Comparison of ENCODE assay signal across 14 cellular contexts in genomic region chr14:35213869-35214387, GRCh38.
DNase-seq lines count a peak whose midpoint lies in the region; ATAC-seq and TF ChIP-seq lines count a peak whose summit lies in the region.
"Had no signal": no experiment of that assay in that cellular context is flagged by ENCODE, and none has a peak within 500 bp of the region (broad histone marks: within the 10 kb centered on the region; RNA-seq: fewer than 3 reads in every experiment).

No MANE protein-coding gene starts in this region.

- H3K27ac Mint-ChIP-seq in memory B cell, result peak overlapping the region; percentile 60
- H3K27ac Mint-ChIP-seq: neural progenitor cell had no signal

- H3K4me2 ChIP-seq in mammary epithelial cell (ENCODE audit: insufficient read depth, low read depth, low read length), result peak overlapping the region; percentile 34
- H3K4me2 ChIP-seq: neural progenitor cell had no signal

- H3K4me3 Mint-ChIP-seq in memory B cell, result no peak overlapping the region
- H3K4me3 Mint-ChIP-seq: central memory CD8-positive, alpha-beta T cell; neural progenitor cell had no signal

- H3K4me3 ChIP-seq in mammary epithelial cell (replicated peaks in 1 of 3; ENCODE audit: insufficient read depth in 1 of 3, low read depth in 2 of 3, low read length in 3 of 3), result peak overlapping the region in 1 of 3 experiments; percentile 6
- H3K4me3 ChIP-seq: neural progenitor cell had no signal

- no peaks in the 10 kb centered on the region for H3K4me1 Mint-ChIP-seq in memory B cell

- CTCF ChIA-PET in mammary epithelial cell (lab: Charles Lee; ENCODE audit: low non-redundant PET), result interaction anchor here (0.6 to 1.1 kb wide), 3 partner anchors 70 to 233 kb away, joined by 3 to 7 read pairs (median 5); partner anchors contain the start of gene PSMA6

- TF ChIP-seq CTCF in mammary epithelial cell (conservative IDR thresholded peaks at IDR 0.05 in 1 of 2, IDR thresholded peaks at IDR 0.05 in 1 of 2; ENCODE audit: extremely low read depth in 1 of 2, insufficient read depth in 1 of 2, low read depth in 1 of 2, low read length in 2 of 2), result no peak

- intact Hi-C loops in mammary epithelial cell (cut with micrococcal nuclease), result loop anchor here (1.0 to 10.0 kb wide), 4 partner anchors 54 to 193 kb away; partner anchors contain the start of genes FAM177A1 and PRORP

- H3K79me2 ChIP-seq in mammary epithelial cell (ENCODE audit: insufficient read depth, low read length), result no peaks in the 10 kb centered on the region

- H3K27ac ChIP-seq in mammary epithelial cell (ENCODE audit: insufficient read depth, low read depth, low read length), result peak overlapping the region; percentile 70
- H3K27ac ChIP-seq: neural progenitor cell had no signal

- H3K36me3 Mint-ChIP-seq in memory B cell, result peaks cover 2% of the 10 kb centered on the region
- H3K36me3 Mint-ChIP-seq: neural progenitor cell had no signal

- H2AFZ ChIP-seq in mammary epithelial cell (ENCODE audit: low read depth, low read length), result no peak overlapping the region
- H2AFZ ChIP-seq: neural progenitor cell had no signal

- H3K9me3 Mint-ChIP-seq in memory B cell, result no peaks in the 10 kb centered on the region
- H3K9me3 Mint-ChIP-seq: central memory CD8-positive, alpha-beta T cell; neural progenitor cell had no signal

- peaks cover 28% of the 10 kb centered on the region for H3K4me1 ChIP-seq in mammary epithelial cell (ENCODE audit: insufficient read depth, low read length)

- ATAC-seq in memory B cell (ENCODE audit: low read depth) (no peak), HG03342 (IDR thresholded peaks at IDR 0.05; ENCODE audit: unreplicated experiment) (no peak)

- in situ Hi-C loops in mammary epithelial cell (cut with MboI; ENCODE audit: low sequenced_read_pairs in 2 of 2), result loop anchor here in 1 of 2 donors (10.0 kb wide), 1 partner anchor 59 kb away; no protein-coding TSS in a partner anchor

- peak; percentile 74 for DNase-seq in ELR (ENCODE audit: low read depth)
- peak; percentile 94 for DNase-seq in NCI-H2029 treated with DMSO at 0.1 percent for 48 hours (lab: John Stamatoyannopoulos, UW)
- peak; percentile 71 for DNase-seq in mammary epithelial cell
- DNase-seq in memory B cell (ENCODE audit: low spot score in 2 of 2), result no peak
- no peak for DNase-seq in nucleus accumbens (lab: John Stamatoyannopoulos, UW)
- no peak for DNase-seq in NK-92 treated with Interleukin-12 subunit alpha and Interleukin-12 subunit beta, amount 100 ng/mL, for 24 hours (lab: John Stamatoyannopoulos, UW)
- no peak for DNase-seq in DMS114 treated with DMSO at 0.1 percent for 48 hours (lab: John Stamatoyannopoulos, UW; ENCODE audit: unreplicated experiment)
- DNase-seq: activated CD8-positive, alpha-beta memory T cell treated with anti-CD3 and anti-CD28 coated beads, Interleukin-2, amount 50 U/mL, for 48 hours; DND-41; NCI-H1930; stimulated activated CD4-positive, alpha-beta T cell treated with anti-CD3 and anti-CD28 coated beads, Interleukin-15, amount 100 ng/mL, for 24 hours had no signal

- no peaks in the 10 kb centered on the region for H3K9me3 ChIP-seq in mammary epithelial cell (replicated peaks; ENCODE audit: insufficient read depth, low read length)

- dilution Hi-C loops in mammary epithelial cell (cut with HindIII; ENCODE audit: low sequenced_read_pairs), result no loop called here

- no peaks in the 10 kb centered on the region for H3K27me3 ChIP-seq in mammary epithelial cell (ENCODE audit: insufficient read depth, low read length)
- H3K27me3 ChIP-seq: neural progenitor cell had no signal

- TSS peak; percentile 78 for BruUV-seq in mammary epithelial cell (replicated peaks; lab: Mats Ljungman, UMichigan)

- no peaks in the 10 kb centered on the region for H3K36me3 ChIP-seq in mammary epithelial cell (ENCODE audit: insufficient read depth, low read length)
- H3K36me3 ChIP-seq: neural progenitor cell had no signal

- H3K9ac ChIP-seq in mammary epithelial cell (ENCODE audit: insufficient read depth, low read length), result no peak overlapping the region
- H3K9ac ChIP-seq: neural progenitor cell had no signal

- no peaks in the 10 kb centered on the region for H4K20me1 ChIP-seq in mammary epithelial cell (ENCODE audit: insufficient read depth, low read length)

- H3K27me3 Mint-ChIP-seq in memory B cell, result no peaks in the 10 kb centered on the region
- H3K27me3 Mint-ChIP-seq: central memory CD8-positive, alpha-beta T cell had no signal

Comparison
In these comparisons a context has a peak if more than half of its experiments do, and no peak if none do; other contexts are left out.
1. DNase-seq: peak in ELR (single experiment), NCI-H2029 treated with DMSO at 0.1 percent for 48 hours (single experiment) and mammary epithelial cell (single experiment); none in memory B cell (0 of 2), nucleus accumbens (0 of 56), NK-92 treated with Interleukin-12 subunit alpha and Interleukin-12 subunit beta, amount 100 ng/mL, for 24 hours (single experiment) and DMS114 treated with DMSO at 0.1 percent for 48 hours (single experiment).